Comparison of ENCODE assay signal across 28 cellular contexts in genomic region chr16:85711982-85712587, GRCh38. TPM values are rescaled to one million over a fixed set of nuclear protein-coding genes. Genes with fewer than 3 reads are reported as not detected.
"Had no signal": no experiment of that assay in that cellular context is flagged by ENCODE, and none has a peak within 500 bp of the region (broad histone marks: within the 10 kb centered on the region; RNA-seq: fewer than 3 reads in every experiment).

No MANE protein-coding gene starts in this region.

- H3K9me3 ChIP-seq: adrenal gland, gastrocnemius medialis, ovary, psoas muscle, thyroid gland had no signal

- ATAC-seq: activated CD4-positive, alpha-beta T cell treated with anti-CD3 and anti-CD28 coated beads for 36 hours; activated T-helper 17 cell treated with anti-CD3 and anti-CD28 coated beads, Interleukin-2, amount 50 U/mL, for 72 hours; gastrocnemius medialis; left ventricle myocardium superior; natural killer cell treated with Interleukin-12 subunit alpha and Interleukin-12 subunit beta and Interleukin-15 and Interleukin-18, amount 100 ng/mL, for 72 hours; psoas muscle; right cardiac atrium had no signal

- H3K9me3 Mint-ChIP-seq: activated T-helper 17 cell treated with anti-CD3 and anti-CD28 coated beads, Interleukin-2, amount 50 U/mL, for 72 hours; central memory CD8-positive, alpha-beta T cell; stimulated activated naive CD8-positive, alpha-beta T cell treated with anti-CD3 and anti-CD28 coated beads, Interleukin-15, Interleukin-2, amounts not matched to agents 100 ng/mL and 50 ng/mL, for 24 hours had no signal

- DNase-seq: activated B cell treated with CpG ODN at 0.5 μM for 24 hours; activated CD4-positive, alpha-beta T cell treated with anti-CD3 and anti-CD28 coated beads for 36 hours; activated CD4-positive, alpha-beta T cell treated with anti-CD3 and anti-CD28 coated beads, Interleukin-2, amount 50 U/mL, for 4 hours; activated CD8-positive, alpha-beta memory T cell treated with anti-CD3 and anti-CD28 coated beads for 24 hours; activated CD8-positive, alpha-beta memory T cell treated with anti-CD3 and anti-CD28 coated beads, Interleukin-2, amount 50 U/mL, for 4 hours; activated naive CD4-positive, alpha-beta T cell; activated T-cell treated with anti-CD3 and anti-CD28 coated beads, Interleukin-2, amount 50 U/mL, for 24 hours; adrenal gland; brain microvascular endothelial cell; esophagus squamous epithelium; gastrocnemius medialis; hippocampal formation; left ventricle myocardium superior; midbrain; ovary; psoas muscle; right cardiac atrium; stimulated activated CD4-positive, alpha-beta T cell treated with anti-CD3 and anti-CD28 coated beads, Interleukin-12 subunit alpha, Interleukin-12 subunit beta, amount 100 ng/mL, for 4 hours; stimulated activated CD4-positive, alpha-beta T cell treated with anti-CD3 and anti-CD28 coated beads, Interleukin-4, amount 100 ng/mL, for 4 hours; substantia nigra; thyroid gland had no signal

- H3K4me3 ChIP-seq: adrenal gland, ascending aorta, esophagus squamous epithelium, gastrocnemius medialis, ovary, psoas muscle, thyroid gland had no signal

- H3K27me3 ChIP-seq: adrenal gland, ascending aorta, brain microvascular endothelial cell, gastrocnemius medialis, ovary, thyroid gland had no signal

- H3K27ac ChIP-seq: adrenal gland, ascending aorta, brain microvascular endothelial cell, esophagus squamous epithelium, gastrocnemius medialis, ovary, psoas muscle, thyroid gland had no signal

- H3K4me3 Mint-ChIP-seq: activated B cell treated with CpG ODN at 0.5 μM for 24 hours; activated CD4-positive, alpha-beta T cell treated with anti-CD3 and anti-CD28 coated beads for 36 hours; activated naive CD8-positive, alpha-beta T cell; activated T-cell treated with anti-CD3 and anti-CD28 coated beads, Interleukin-2, amount 50 U/mL, for 24 hours; activated T-helper 17 cell treated with anti-CD3 and anti-CD28 coated beads, Interleukin-2, amount 50 U/mL, for 72 hours; central memory CD8-positive, alpha-beta T cell; natural killer cell treated with Interleukin-12 subunit alpha and Interleukin-12 subunit beta and Interleukin-15 and Interleukin-18, amount 100 ng/mL, for 72 hours; stimulated activated naive CD8-positive, alpha-beta T cell treated with anti-CD3 and anti-CD28 coated beads, Interleukin-15, Interleukin-2, amounts not matched to agents 100 ng/mL and 50 ng/mL, for 24 hours had no signal

- H3K36me3 ChIP-seq: adrenal gland, ascending aorta, brain microvascular endothelial cell, gastrocnemius medialis, ovary, thyroid gland had no signal

- H3K27me3 Mint-ChIP-seq: activated B cell treated with CpG ODN at 0.5 μM for 24 hours; activated CD4-positive, alpha-beta T cell treated with anti-CD3 and anti-CD28 coated beads for 36 hours; activated naive CD8-positive, alpha-beta T cell; central memory CD8-positive, alpha-beta T cell had no signal

- FAIRE-seq: colon had no signal

- H3K27ac Mint-ChIP-seq: activated B cell treated with CpG ODN at 0.5 μM for 24 hours; activated CD4-positive, alpha-beta T cell treated with anti-CD3 and anti-CD28 coated beads for 36 hours; activated naive CD8-positive, alpha-beta T cell; activated T-cell treated with anti-CD3 and anti-CD28 coated beads, Interleukin-2, amount 50 U/mL, for 24 hours; activated T-helper 17 cell treated with anti-CD3 and anti-CD28 coated beads, Interleukin-2, amount 50 U/mL, for 72 hours; natural killer cell treated with Interleukin-12 subunit alpha and Interleukin-12 subunit beta and Interleukin-15 and Interleukin-18, amount 100 ng/mL, for 72 hours; stimulated activated naive CD8-positive, alpha-beta T cell treated with anti-CD3 and anti-CD28 coated beads, Interleukin-15, Interleukin-2, amounts not matched to agents 100 ng/mL and 50 ng/mL, for 24 hours had no signal

- H3K36me3 Mint-ChIP-seq: natural killer cell treated with Interleukin-12 subunit alpha and Interleukin-12 subunit beta and Interleukin-15 and Interleukin-18, amount 100 ng/mL, for 72 hours had no signal

- H3K4me1 Mint-ChIP-seq: activated T-helper 17 cell treated with anti-CD3 and anti-CD28 coated beads, Interleukin-2, amount 50 U/mL, for 72 hours; central memory CD8-positive, alpha-beta T cell had no signal

- H3K4me1 ChIP-seq: ascending aorta, gastrocnemius medialis, psoas muscle had no signal

RNA-seq across cellular contexts. Expression of gene GINS2, which starts 23.3 kb away (rescaled TPM):
- total RNA-seq: ascending aorta had no signal

RNA-seq across cellular contexts. Expression of gene C16orf74, which starts 38.8 kb away (rescaled TPM):
- total RNA-seq: ascending aorta; natural killer cell treated with Interleukin-12 subunit alpha and Interleukin-12 subunit beta and Interleukin-15 and Interleukin-18, amount 100 ng/mL, for 72 hours had no signal
